Comparison of ENCODE assay signal across 18 cellular contexts in the genomic region with DNA sequence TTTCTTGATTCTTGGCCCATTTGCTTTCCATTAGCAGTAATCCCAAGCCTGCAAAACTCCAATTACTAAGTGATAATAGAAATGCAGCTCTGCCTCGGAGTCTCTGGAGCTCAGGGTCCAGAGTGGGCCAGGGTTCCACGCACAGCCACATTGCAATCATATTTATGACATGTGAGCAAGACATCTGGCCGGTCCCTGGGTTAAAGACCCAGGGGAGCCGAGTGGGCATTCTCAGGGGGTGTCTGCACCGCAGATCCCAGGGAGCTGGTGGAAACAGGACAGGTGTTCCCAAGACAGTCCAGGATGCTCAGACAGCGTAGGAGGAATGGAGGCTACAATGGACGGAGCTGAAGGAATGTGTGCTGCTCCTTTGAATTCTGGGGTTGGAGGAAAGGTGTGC. TPM values are rescaled to one million over a fixed set of nuclear protein-coding genes. Genes with fewer than 3 reads are reported as not detected.
A peak's percentile ranks its signal among the peaks of the same experiment; 100 is the strongest.
DNase-seq lines count a peak whose midpoint lies in the region; ATAC-seq and TF ChIP-seq lines count a peak whose summit lies in the region.
"Had no signal": no experiment of that assay in that cellular context is flagged by ENCODE, and none has a peak within 500 bp of the region (broad histone marks: within the 10 kb centered on the region; RNA-seq: fewer than 3 reads in every experiment).

No MANE protein-coding gene starts in this region.

- H3K36me3 ChIP-seq in WERI-Rb-1 (peaks cover 3% of the 10 kb centered on the region; the same call in 1 of the 2 replicates), sigmoid colon (no peaks in the 10 kb centered on the region)

- no peaks in the 10 kb centered on the region for H3K27me3 Mint-ChIP-seq in neural crest cell (ENCODE audit: low read depth)
- H3K27me3 Mint-ChIP-seq: CD4-positive, CD25-positive, alpha-beta regulatory T cell; CD8-positive, alpha-beta memory T cell had no signal

- WGBS in sigmoid colon, 2 donors, result 89 to 96% methylated on average over 7 of the region's 7 CpGs

- H3K36me3 Mint-ChIP-seq in neural crest cell (ENCODE audit: low read depth), result no peaks in the 10 kb centered on the region

- H3K4me1 ChIP-seq in sigmoid colon, result peaks cover 0 to 14% (median 13%) of the 10 kb centered on the region in 4 donors

- no peak overlapping the region for H3K4me3 Mint-ChIP-seq in neural crest cell
- H3K4me3 Mint-ChIP-seq: B cell; CD4-positive, CD25-positive, alpha-beta regulatory T cell; CD8-positive, alpha-beta memory T cell; H9 had no signal

- peaks cover 70% of the 10 kb centered on the region for H3K4me1 Mint-ChIP-seq in neural crest cell
- H3K4me1 Mint-ChIP-seq: CD8-positive, alpha-beta memory T cell had no signal

- H3K4me3 ChIP-seq in WERI-Rb-1 (ENCODE audit: low read depth, low read length) (no peak overlapping the region), sigmoid colon (no peak overlapping the region)
- H3K4me3 ChIP-seq: BLaER1 treated with 17β-estradiol and CSF1 and Interleukin-3, amounts not matched to agents 10 nM and 100 nM; GM12878 had no signal

- H3K27me3 ChIP-seq in WERI-Rb-1 (ENCODE audit: insufficient read depth, low read depth, severe bottlenecking) (no peaks in the 10 kb centered on the region), sigmoid colon (no peaks in the 10 kb centered on the region)

- no peaks in the 10 kb centered on the region for H3K9me3 ChIP-seq in WERI-Rb-1 (ENCODE audit: severe bottlenecking)
- no peaks in the 10 kb centered on the region for H3K9me3 ChIP-seq in sigmoid colon
- H3K9me3 ChIP-seq: BLaER1 treated with 17β-estradiol and CSF1 and Interleukin-3, amounts not matched to agents 10 nM and 100 nM had no signal

- ATAC-seq in HG02678 (IDR thresholded peaks at IDR 0.05; ENCODE audit: unreplicated experiment), result no peak
- ATAC-seq in HG03025 (IDR thresholded peaks at IDR 0.05; ENCODE audit: low FRiP score, unreplicated experiment), result no peak
- ATAC-seq: GM12878 had no signal

- H3K27ac ChIP-seq in WERI-Rb-1, result peak overlapping the region; percentile 71
- H3K27ac ChIP-seq in sigmoid colon, result no peak overlapping the region
- H3K27ac ChIP-seq: BLaER1 treated with 17β-estradiol and CSF1 and Interleukin-3, amounts not matched to agents 10 nM and 100 nM had no signal

- intact Hi-C loops in sigmoid colon (cut with DNase I), result no loop called here

- DNase-seq in WERI-Rb-1 (no peak), islet precursor cell (peak; percentile 39), neural crest cell (ENCODE audit: low read depth, low spot score) (no peak), sigmoid colon (peak; percentile 46), NCI-H510A treated with DMSO at 0.1 percent for 48 hours (lab: John Stamatoyannopoulos, UW) (no peak)
- DNase-seq: CD4-positive, CD25-positive, alpha-beta regulatory T cell; CD8-positive, alpha-beta memory T cell; COR-L47; DMS 273 treated with DMSO at 0.1 percent for 48 hours; DMS53; DND-41; EL; H9 had no signal

- no peak for TF ChIP-seq POLR2A in sigmoid colon (IDR thresholded peaks at IDR 0.05)

- TF ChIP-seq EP300 in sigmoid colon (IDR thresholded peaks at IDR 0.05), result no peak

- no peak for TF ChIP-seq CTCF in WERI-Rb-1 (IDR thresholded peaks at IDR 0.05; ENCODE audit: low read depth, low read length)
- TF ChIP-seq CTCF in neural crest cell (conservative IDR thresholded peaks at IDR 0.05), result no peak
- no peak for TF ChIP-seq CTCF in sigmoid colon (IDR thresholded peaks at IDR 0.05)

- no peaks in the 10 kb centered on the region for H3K9me3 Mint-ChIP-seq in neural crest cell
- H3K9me3 Mint-ChIP-seq: CD4-positive, CD25-positive, alpha-beta regulatory T cell; CD8-positive, alpha-beta memory T cell; H9 had no signal

- peak overlapping the region; percentile 31 for H3K27ac Mint-ChIP-seq in neural crest cell (ENCODE audit: unreplicated experiment)
- H3K27ac Mint-ChIP-seq: B cell; CD8-positive, alpha-beta memory T cell had no signal

RNA-seq across cellular contexts. Expression of gene DCTD, which starts 41.2 kb away (rescaled TPM):
- 120 and 122 TPM in 2 replicates for total RNA-seq in neural crest cell
- 10 to 100 TPM; 35.2 to 48.2 (median 40.9) TPM for total RNA-seq in sigmoid colon
- 10 to 100 TPM; 33.3 to 54.9 (median 34.2) TPM for polyA plus RNA-seq in sigmoid colon

Comparison
In these comparisons a context has a peak if more than half of its experiments do, and no peak if none do; other contexts are left out.
1. DNase-seq: peak in islet precursor cell (single experiment) and sigmoid colon (single experiment); none in WERI-Rb-1 (single experiment), neural crest cell (single experiment) and NCI-H510A treated with DMSO at 0.1 percent for 48 hours (single experiment).